16 cellular contexts compared by ENCODE assay signal in the genomic region with DNA sequence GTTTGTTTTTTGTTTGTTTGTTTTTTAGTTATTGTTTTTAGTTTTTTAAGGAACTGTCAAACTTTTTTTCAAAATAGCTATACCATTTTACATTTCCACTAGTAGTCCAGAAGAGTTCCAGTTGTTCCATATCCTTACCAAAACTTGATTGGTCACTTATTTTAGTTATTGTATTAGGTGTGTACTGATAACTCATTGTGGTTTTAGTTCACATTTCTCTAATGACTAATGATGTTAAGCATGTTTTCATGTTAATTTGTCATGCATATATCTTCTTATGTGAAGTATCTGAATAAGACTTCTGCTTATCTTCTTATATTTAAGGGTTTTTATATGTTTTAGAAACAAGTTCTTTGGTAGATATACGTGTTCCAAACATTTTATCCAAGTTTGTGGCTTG.
A peak's percentile ranks its signal among the peaks of the same experiment; 100 is the strongest.
DNase-seq lines count a peak whose midpoint lies in the region; ATAC-seq and TF ChIP-seq lines count a peak whose summit lies in the region.
"Had no signal": no experiment of that assay in that cellular context is flagged by ENCODE, and none has a peak within 500 bp of the region (broad histone marks: within the 10 kb centered on the region; RNA-seq: fewer than 3 reads in every experiment).

No MANE protein-coding gene starts in this region.

- TF ChIP-seq CTCF in RWPE2 (IDR thresholded peaks at IDR 0.05; ENCODE audit: poor library complexity, severe bottlenecking) (no peak), endodermal cell (conservative IDR thresholded peaks at IDR 0.05) (no peak)

- no peaks in the 10 kb centered on the region for H3K36me3 Mint-ChIP-seq in endodermal cell (ENCODE audit: low read depth)

- no peak overlapping the region for H3K4me3 Mint-ChIP-seq in endodermal cell
- H3K4me3 Mint-ChIP-seq: CD4-positive, alpha-beta memory T cell had no signal

- H3K4me1 Mint-ChIP-seq in endodermal cell: peaks cover 6% of the 10 kb centered on the region

- H3K9me3 Mint-ChIP-seq in endodermal cell: peaks cover 23% of the 10 kb centered on the region

- H3K9me3 ChIP-seq in RWPE2 (ENCODE audit: severe bottlenecking) (no peaks in the 10 kb centered on the region), endodermal cell (ENCODE audit: control insufficient read depth, low read length) (peaks cover 35% of the 10 kb centered on the region)

- 93% methylated on average over 1 of the region's 1 CpG; no CpG with 5 or more reads in 1 of the 2 experiments for WGBS in endodermal cell (ENCODE audit: insufficient coverage in 1 of 2, insufficient read length in 1 of 2), 2 experiments

- H3K4me1 ChIP-seq in RWPE2 (ENCODE audit: insufficient read depth, poor library complexity, severe bottlenecking) (no peaks in the 10 kb centered on the region), endodermal cell (ENCODE audit: control insufficient read depth, insufficient read depth, low read length) (no peaks in the 10 kb centered on the region)

- H3K27me3 Mint-ChIP-seq in endodermal cell (ENCODE audit: insufficient read depth): no peaks in the 10 kb centered on the region

- H3K27ac ChIP-seq in RWPE2 (ENCODE audit: poor library complexity, severe bottlenecking) (no peak overlapping the region), endodermal cell (ENCODE audit: low read depth, low read length) (no peak overlapping the region)
- H3K27ac ChIP-seq: GM23248 had no signal

- H3K4me3 ChIP-seq in RWPE2 (ENCODE audit: severe bottlenecking): no peak overlapping the region
- peak overlapping the region; percentile 70 for H3K4me3 ChIP-seq in endodermal cell (ENCODE audit: low read length)
- H3K4me3 ChIP-seq: GM23248 had no signal

- H3K27me3 ChIP-seq in RWPE2 (ENCODE audit: insufficient read depth, poor library complexity, severe bottlenecking): no peaks in the 10 kb centered on the region
- no peaks in the 10 kb centered on the region for H3K27me3 ChIP-seq in endodermal cell (ENCODE audit: control insufficient read depth, insufficient read depth, low read length, poor library complexity, severe bottlenecking)

- peak; percentile 58 for ATAC-seq in RWPE2 (ENCODE audit: low read depth)
- peak; percentile 45 for ATAC-seq in esophagus mucosa
- no peak for ATAC-seq in GM19035 (IDR thresholded peaks at IDR 0.05; ENCODE audit: unreplicated experiment)
- no peak for ATAC-seq in GM21529 (IDR thresholded peaks at IDR 0.05; ENCODE audit: unreplicated experiment)

- no peaks in the 10 kb centered on the region for H3K36me3 ChIP-seq in RWPE2 (ENCODE audit: low read depth)
- no peaks in the 10 kb centered on the region for H3K36me3 ChIP-seq in endodermal cell (ENCODE audit: control insufficient read depth, insufficient read depth, low read length)

- H3K27ac Mint-ChIP-seq in endodermal cell: no peak overlapping the region
- H3K27ac Mint-ChIP-seq: CD4-positive, alpha-beta memory T cell had no signal

- H3K9ac ChIP-seq in endodermal cell (ENCODE audit: extremely low read depth, low read length, poor library complexity, severe bottlenecking): no peak overlapping the region
- H3K9ac ChIP-seq: GM23248 had no signal

- DNase-seq in RWPE2 (ENCODE audit: low spot score) (no peak), endodermal cell (no peak), NCI-H187 (lab: John Stamatoyannopoulos, UW) (no peak)
- DNase-seq: C1 segment of cervical spinal cord; Calu3; CD4-positive, alpha-beta memory T cell; COR-L47; DMS53; DMS79 treated with DMSO at 0.1 percent for 48 hours; GF-D8; GM23248; H7; HCEC 1CT had no signal

Comparison
In these comparisons a context has a peak if more than half of its experiments do, and no peak if none do; other contexts are left out.
1. ATAC-seq: peak in RWPE2 (single experiment) and esophagus mucosa (single experiment); none in GM19035 (single experiment) and GM21529 (single experiment).